ENCODE assay signal across 10 cellular contexts in genomic region chr3:169998668-169999131, GRCh38. TPM values are rescaled to one million over a fixed set of nuclear protein-coding genes. Genes with fewer than 3 reads are reported as not detected.
DNase-seq lines count a peak whose midpoint lies in the region; ATAC-seq, FAIRE-seq and TF ChIP-seq lines count a peak whose summit lies in the region.
"Had no signal": no experiment of that assay in that cellular context is flagged by ENCODE, and none has a peak within 500 bp of the region (broad histone marks: within the 10 kb centered on the region; RNA-seq: fewer than 3 reads in every experiment).

No MANE protein-coding gene starts in this region.

- H3K27me3 Mint-ChIP-seq in glutamatergic neuron (ENCODE audit: unreplicated experiment) = peaks cover 1% of the 10 kb centered on the region

- no peak overlapping the region for H3K4me2 ChIP-seq in PC-3 (ENCODE audit: low read length)

- BruUV-seq in PC-3 (replicated peaks; lab: Mats Ljungman, UMichigan) = no TSS peak

- no peaks in the 10 kb centered on the region for H3K4me1 Mint-ChIP-seq in glutamatergic neuron (ENCODE audit: low read depth, unreplicated experiment)

- H3K27ac Mint-ChIP-seq in glutamatergic neuron (ENCODE audit: unreplicated experiment) = no peak overlapping the region

- H3K27ac ChIP-seq in PC-3 (ENCODE audit: low read length) (no peak overlapping the region), esophagus squamous epithelium (no peak overlapping the region), caudate nucleus (ENCODE audit: low read depth, low read length) (no peak overlapping the region)
- H3K27ac ChIP-seq: gastroesophageal sphincter had no signal

- no peaks in the 10 kb centered on the region for H3K9me3 ChIP-seq in PC-3 (ENCODE audit: low read length)
- H3K9me3 ChIP-seq in esophagus squamous epithelium = no peaks in the 10 kb centered on the region
- H3K9me3 ChIP-seq: gastroesophageal sphincter, spleen had no signal

- CTCF ChIA-PET in PC-3 (lab: Charles Lee) = no interaction called here

- no peaks in the 10 kb centered on the region for H3K9me2 ChIP-seq in PC-3 (replicated peaks; ENCODE audit: low read length)

- H3K9me3 Mint-ChIP-seq in glutamatergic neuron (ENCODE audit: unreplicated experiment) = peaks cover 2% of the 10 kb centered on the region

- H3K79me2 ChIP-seq in PC-3 (ENCODE audit: low read length) = no peaks in the 10 kb centered on the region

- TF ChIP-seq POLR2A in GM12891 (IDR thresholded peaks at IDR 0.05; ENCODE audit: low read depth, low read length) (no peak), esophagus squamous epithelium (IDR thresholded peaks at IDR 0.05) (no peak)

- no peak overlapping the region for H3K4me3 ChIP-seq in PC-3 (ENCODE audit: low read length)
- no peak overlapping the region for H3K4me3 ChIP-seq in esophagus squamous epithelium
- H3K4me3 ChIP-seq: gastroesophageal sphincter, spleen had no signal

- intact Hi-C loops in PC-3 (cut with micrococcal nuclease) (no loop called here), esophagus squamous epithelium (cut with DNase I) (no loop called here)

- no peaks in the 10 kb centered on the region for H3F3A ChIP-seq in PC-3 (ENCODE audit: low read length, unreplicated experiment)

- POLR2A ChIA-PET in PC-3 (lab: Charles Lee; ENCODE audit: unreplicated experiment) = no interaction called here

- H2AFZ ChIP-seq in PC-3 (ENCODE audit: low read length) = no peak overlapping the region

- peak; percentile 94 for FAIRE-seq in GM12891 (lab: Jason Lieb, UNC)

- 23 to 36% methylated on average over 2 of the region's 2 CpGs for WGBS in esophagus squamous epithelium, 2 donors

- H3K27me3 ChIP-seq in PC-3 (ENCODE audit: low read length) = no peaks in the 10 kb centered on the region
- H3K27me3 ChIP-seq in esophagus squamous epithelium = no peaks in the 10 kb centered on the region
- H3K27me3 ChIP-seq: gastroesophageal sphincter, spleen had no signal

- no peak overlapping the region for H3K4me3 Mint-ChIP-seq in glutamatergic neuron (ENCODE audit: unreplicated experiment)

- H3K4me1 ChIP-seq in PC-3 (ENCODE audit: insufficient read depth, low read length) = no peaks in the 10 kb centered on the region
- peaks cover 0 to 7% (median 0%) of the 10 kb centered on the region in 3 donors for H3K4me1 ChIP-seq in esophagus squamous epithelium

- ATAC-seq in GM21825 (IDR thresholded peaks at IDR 0.05; ENCODE audit: unreplicated experiment) (peak; percentile 36), PC-3 (no peak), left lobe of liver (peak; percentile 23)
- ATAC-seq: gastroesophageal sphincter had no signal

- TF ChIP-seq CTCF in PC-3 (conservative IDR thresholded peaks at IDR 0.05; ENCODE audit: low read depth, low read length) (no peak), esophagus squamous epithelium (IDR thresholded peaks at IDR 0.05) (no peak), glutamatergic neuron (IDR thresholded peaks at IDR 0.05; ENCODE audit: partially characterized antibody, unreplicated experiment) (no peak)

- DNase-seq in GM12891 (ENCODE audit: insufficient read length, low spot score) (no peak), PC-3 (peak; percentile 62), left lobe of liver (ENCODE audit: low spot score) (no peak), esophagus squamous epithelium (lab: John Stamatoyannopoulos, UW) (no peak), caudate nucleus (lab: John Stamatoyannopoulos, UW) (no peak), glutamatergic neuron (no peak)
- no peak for DNase-seq in activated CD8-positive, alpha-beta memory T cell treated with anti-CD3 and anti-CD28 coated beads for 24 hours
- DNase-seq: spleen had no signal

- no peaks in the 10 kb centered on the region for H4K20me1 ChIP-seq in PC-3 (ENCODE audit: low read length)

- no peak overlapping the region for H3K9ac ChIP-seq in PC-3 (ENCODE audit: low read length)

- H3K36me3 Mint-ChIP-seq in glutamatergic neuron (ENCODE audit: unreplicated experiment) = no peaks in the 10 kb centered on the region

- 0 out of 2 replicates have a peak, but pooled peaks cover 6% of the 10 kb centered on the region for H3K36me3 ChIP-seq in PC-3 (ENCODE audit: low read depth, low read length)
- peaks cover 0 to 33% (median 0%) of the 10 kb centered on the region in 3 donors for H3K36me3 ChIP-seq in esophagus squamous epithelium

TF ChIP-seq in GM12891, 5 proteins besides CTCF, POLR2A, EP300 and RAD21:
- TF ChIP-seq POLR2AphosphoS5 (IDR thresholded peaks at IDR 0.05; ENCODE audit: low read depth, low read length) (no peak), SPI1 (IDR thresholded peaks at IDR 0.05; ENCODE audit: low read depth, low read length) (no peak), PAX5 (IDR thresholded peaks at IDR 0.05; ENCODE audit: insufficient read depth, low read length, severe bottlenecking) (no peak), POU2F2 (IDR thresholded peaks at IDR 0.05; ENCODE audit: low read depth, low read length) (no peak), TAF1 (IDR thresholded peaks at IDR 0.05; ENCODE audit: low read depth, low read length) (no peak)

RNA-seq across cellular contexts. Expression of gene SEC62, which starts 32.1 kb away (rescaled TPM):
- 61.2 TPM for polyA plus RNA-seq in GM12891 (2012; ENCODE audit: low read depth, missing spikeins)
- 29.0 and 31.8 TPM in 2 replicates for total RNA-seq in PC-3 (2014; rRNA removed)
- 103 TPM for total RNA-seq in left lobe of liver
- total RNA-seq in esophagus squamous epithelium = 10 to 100 TPM; 15.0 to 49.8 (median 23.6) TPM
- total RNA-seq in glutamatergic neuron (ENCODE audit: unreplicated experiment) = 75.5 TPM

RNA-seq across cellular contexts. Expression of gene GPR160, which starts 39.1 kb away (rescaled TPM):
- polyA plus RNA-seq in GM12891 (2012; ENCODE audit: low read depth, missing spikeins) = 41.2 TPM
- total RNA-seq in PC-3 (2014; rRNA removed) (13.0 and 15.7 TPM in 2 replicates), left lobe of liver (0.96 TPM), esophagus squamous epithelium (1 to 10 TPM in 3 of 4 donors, under 1 TPM in 1; 0.88 to 4.5 (median 2.9) TPM), glutamatergic neuron (ENCODE audit: unreplicated experiment) (not detected)
